Comparison of ENCODE assay signal across 8 cellular contexts in genomic region chr20:43840382-43841070, GRCh38.
DNase-seq lines count a peak whose midpoint lies in the region; ATAC-seq and TF ChIP-seq lines count a peak whose summit lies in the region.

No MANE protein-coding gene starts in this region.

- no peak overlapping the region for H3K4me3 ChIP-seq in GM12864 (ENCODE audit: low read depth, low read length)

- peaks cover 4% of the 10 kb centered on the region for H3K27me3 Mint-ChIP-seq in activated CD4-positive, alpha-beta T cell treated with anti-CD3 and anti-CD28 coated beads, Interleukin-2, amount 10 ng/mL, durations not matched to agents 24 days and 14 days

- H3K27ac Mint-ChIP-seq in activated CD4-positive, alpha-beta T cell treated with anti-CD3 and anti-CD28 coated beads, Interleukin-2, amount 10 ng/mL, durations not matched to agents 24 days and 14 days, result peak overlapping the region; percentile 73

- H3K4me1 Mint-ChIP-seq in activated CD4-positive, alpha-beta T cell treated with anti-CD3 and anti-CD28 coated beads, Interleukin-2, amount 10 ng/mL, durations not matched to agents 24 days and 14 days, result peaks cover 55% of the 10 kb centered on the region

- no peaks in the 10 kb centered on the region for H3K9me3 Mint-ChIP-seq in activated CD4-positive, alpha-beta T cell treated with anti-CD3 and anti-CD28 coated beads, Interleukin-2, amount 10 ng/mL, durations not matched to agents 24 days and 14 days

- DNase-seq in GM12864 (ENCODE audit: low read depth) (peak; percentile 39), germinal center (ENCODE audit: low spot score) (peak; percentile 65), D341Med (ENCODE audit: low spot score) (no peak), NCI-H774 (lab: John Stamatoyannopoulos, UW) (no peak)
- DNase-seq in activated CD4-positive, alpha-beta T cell treated with anti-CD3 and anti-CD28 coated beads, Interleukin-2, amount 10 ng/mL, durations not matched to agents 24 days and 14 days, result peak; percentile 78

- peak; percentile 70 for TF ChIP-seq CTCF in GM12864 (IDR thresholded peaks at IDR 0.05; ENCODE audit: low read depth, low read length, missing control alignments)
- TF ChIP-seq CTCF in LNCAP (IDR thresholded peaks at IDR 0.05), result peak; percentile 39; the same call in 1 of the 2 replicates

- H3K4me3 Mint-ChIP-seq in activated CD4-positive, alpha-beta T cell treated with anti-CD3 and anti-CD28 coated beads, Interleukin-2, amount 10 ng/mL, durations not matched to agents 24 days and 14 days, result no peak overlapping the region

- intact Hi-C loops in activated CD4-positive, alpha-beta T cell treated with anti-CD3 and anti-CD28 coated beads, Interleukin-2, amount 10 ng/mL, durations not matched to agents 24 days and 14 days (cut with micrococcal nuclease), result loop anchor here (1.0 to 10.0 kb wide), 2 partner anchors 89 to 234 kb away; no protein-coding TSS in a partner anchor

- no peak for ATAC-seq in GM18867 (IDR thresholded peaks at IDR 0.05; ENCODE audit: unreplicated experiment)
- ATAC-seq in HG02970 (IDR thresholded peaks at IDR 0.05; ENCODE audit: low FRiP score, unreplicated experiment), result no peak

- H3K36me3 Mint-ChIP-seq in activated CD4-positive, alpha-beta T cell treated with anti-CD3 and anti-CD28 coated beads, Interleukin-2, amount 10 ng/mL, durations not matched to agents 24 days and 14 days (ENCODE audit: low read depth), result no peaks in the 10 kb centered on the region

Comparison
In these comparisons a context has a peak if more than half of its experiments do, and no peak if none do; other contexts are left out.
1. DNase-seq: peak in GM12864 (single experiment), activated CD4-positive, alpha-beta T cell treated with anti-CD3 and anti-CD28 coated beads, Interleukin-2, amount 10 ng/mL, durations not matched to agents 24 days and 14 days (single experiment) and germinal center (single experiment); none in D341Med (single experiment) and NCI-H774 (single experiment).